ENCODE assay signal across 26 cellular contexts in genomic region chr21:17597680-17598079, GRCh38. TPM values are rescaled to one million over a fixed set of nuclear protein-coding genes. Genes with fewer than 3 reads are reported as not detected.
DNase-seq lines count a peak whose midpoint lies in the region; ATAC-seq, FAIRE-seq and TF ChIP-seq lines count a peak whose summit lies in the region.
"Had no signal": no experiment of that assay in that cellular context is flagged by ENCODE, and none has a peak within 500 bp of the region (broad histone marks: within the 10 kb centered on the region; RNA-seq: fewer than 3 reads in every experiment).

No MANE protein-coding gene starts in this region.

- H3K4me1 ChIP-seq in CD4-positive, CD25-positive, alpha-beta regulatory T cell (ENCODE audit: control insufficient read depth, insufficient read depth, low read length, poor library complexity, severe bottlenecking): peaks cover 10% of the 10 kb centered on the region
- H3K4me1 ChIP-seq in GM12878 (ENCODE audit: control insufficient read depth, insufficient read depth, low read length): peaks cover 5% of the 10 kb centered on the region; the same call in 1 of the 2 replicates
- no peaks in the 10 kb centered on the region for H3K4me1 ChIP-seq in vagina
- no peaks in the 10 kb centered on the region for H3K4me1 ChIP-seq in stomach
- H3K4me1 ChIP-seq: A549 had no signal

- H3K4me2 ChIP-seq in GM12878 (ENCODE audit: control insufficient read depth, insufficient read depth): peak overlapping the region; percentile 22
- H3K4me2 ChIP-seq: A549, PC-9 had no signal

- POLR2A ChIA-PET in GM12878 (lab: Charles Lee): no interaction called here

- intact Hi-C loops in GM12878 (cut with micrococcal nuclease; ENCODE audit: unreplicated experiment): no loop called here
- intact Hi-C loops in vagina (cut with DNase I): loop anchor here (10.0 kb wide), 1 partner anchor 213 kb away; no protein-coding TSS in a partner anchor
- intact Hi-C loops in stomach (cut with DNase I; ENCODE audit: low total_unique reads): no loop called here

- H3K9ac ChIP-seq in GM12878 (ENCODE audit: control insufficient read depth, insufficient read depth, low read length): no peak overlapping the region

- no peak for ATAC-seq in CD4-positive, CD25-positive, alpha-beta regulatory T cell (ENCODE audit: low read depth in 2 of 2)
- ATAC-seq in GM21529 (IDR thresholded peaks at IDR 0.05; ENCODE audit: unreplicated experiment) (peak; percentile 35), HG03039 (IDR thresholded peaks at IDR 0.05; ENCODE audit: unreplicated experiment) (peak; percentile 50), GM12878 (no peak)
- ATAC-seq: A549 had no signal

- H3K79me2 ChIP-seq in GM12878 (ENCODE audit: control insufficient read depth, insufficient read depth, low read length): no peaks in the 10 kb centered on the region; the same call in 1 of the 2 replicates

- peak overlapping the region; percentile 45 for H3K27ac ChIP-seq in CD4-positive, CD25-positive, alpha-beta regulatory T cell (ENCODE audit: insufficient read depth, low read length, poor library complexity, severe bottlenecking)
- H3K27ac ChIP-seq in GM12878 (ENCODE audit: control insufficient read depth, insufficient read depth): peak overlapping the region; percentile 24; the same call in 1 of the 2 replicates
- no peak overlapping the region for H3K27ac ChIP-seq in vagina
- no peak overlapping the region for H3K27ac ChIP-seq in stomach
- H3K27ac ChIP-seq: A549, HL-60, PC-9, RWPE1 had no signal

- SMC1A ChIA-PET in GM12878 (lab: Charles Lee; ENCODE audit: uncharacterized antibody, unreplicated experiment): interaction anchor here (1.0 to 6.8 kb wide), 3 partner anchors 10 to 13 kb away, joined by 4 to 41 read pairs (median 6); no protein-coding TSS in a partner anchor

- H3K36me3 Mint-ChIP-seq in CD4-positive, CD25-positive, alpha-beta regulatory T cell: peaks cover 42% of the 10 kb centered on the region

- RAD21 ChIA-PET in GM12878 (lab: Charles Lee; ENCODE audit: unreplicated experiment): interaction anchor here (1.5 to 2.0 kb wide), 3 partner anchors 12 to 15 kb away, joined by 3 to 6 read pairs (median 4); no protein-coding TSS in a partner anchor

- in situ Hi-C loops in GM12878 (cut with MboI): no loop called here

- H3K36me3 ChIP-seq in CD4-positive, CD25-positive, alpha-beta regulatory T cell (ENCODE audit: control insufficient read depth, insufficient read depth, low read length): peaks cover 55% of the 10 kb centered on the region
- H3K36me3 ChIP-seq in GM12878 (ENCODE audit: control insufficient read depth in 2 of 2, insufficient read depth in 2 of 2, low read length in 1 of 2) (peaks cover 1 to 9% of the 10 kb centered on the region in 2 experiments; a peak in 3 of 4 replicates), vagina (peaks cover 3 to 48% of the 10 kb centered on the region in 2 donors), stomach (peaks cover 19 to 96% (median 83%) of the 10 kb centered on the region in 4 donors)

- H3K4me3 ChIP-seq in CD4-positive, CD25-positive, alpha-beta regulatory T cell (ENCODE audit: low read depth, low read length): peak overlapping the region; percentile 90
- H3K4me3 ChIP-seq in GM12878: no peak overlapping the region
- H3K4me3 ChIP-seq in vagina: no peak overlapping the region
- H3K4me3 ChIP-seq in stomach: no peak overlapping the region
- H3K4me3 ChIP-seq: A549, PC-9, SK-N-MC had no signal

- no peak for DNase-seq in CD4-positive, CD25-positive, alpha-beta regulatory T cell
- DNase-seq in GM12878 (ENCODE audit: low read depth, low spot score) (no peak), SKM-1 treated with dmso at 0.1 percent for 144 hours (lab: John Stamatoyannopoulos, UW; ENCODE audit: unreplicated experiment) (no peak), vagina (ENCODE audit: extremely low spot score in 2 of 2) (no peak), stomach (no peak)
- DNase-seq in activated CD8-positive, alpha-beta memory T cell treated with anti-CD3 and anti-CD28 coated beads, Interleukin-2, amount 50 U/mL, for 4 hours: no peak
- DNase-seq: DMS53, H7, KBM-7, NCI-H1092, NCI-H1436, NCI-H187 treated with DMSO at 0.1 percent for 48 hours, NCI-H226, NCI-H510A treated with DMSO at 0.1 percent for 48 hours, NCI-H748 treated with DMSO at 0.1 percent for 48 hours, PC-9, SHP77 treated with DMSO at 0.1 percent for 48 hours had no signal

- no peaks in the 10 kb centered on the region for H3K9me3 ChIP-seq in CD4-positive, CD25-positive, alpha-beta regulatory T cell (ENCODE audit: control insufficient read depth in 2 of 2, low read length in 2 of 2)
- H3K9me3 ChIP-seq in GM12878 (replicated peaks; ENCODE audit: control insufficient read depth, insufficient read depth, low read length): no peaks in the 10 kb centered on the region
- H3K9me3 ChIP-seq in vagina: no peaks in the 10 kb centered on the region
- H3K9me3 ChIP-seq in stomach: no peaks in the 10 kb centered on the region
- H3K9me3 ChIP-seq: A549 had no signal

- TF ChIP-seq POLR2A in GM12878 (IDR thresholded peaks at IDR 0.05; ENCODE audit: low read depth, low read length) (no peak), vagina (IDR thresholded peaks at IDR 0.05) (no peak), stomach (IDR thresholded peaks at IDR 0.05) (no peak)

- no peak for TF ChIP-seq CTCF in GM12878 (IDR thresholded peaks at IDR 0.05 in 2 of 3, conservative IDR thresholded peaks at IDR 0.05 in 1 of 3; ENCODE audit: control insufficient read depth in 2 of 3, extremely low read depth in 1 of 3, insufficient read depth in 1 of 3, low read depth in 3 of 3, low read length in 3 of 3)
- TF ChIP-seq CTCF in vagina (IDR thresholded peaks at IDR 0.05): no peak
- no peak for TF ChIP-seq CTCF in stomach (IDR thresholded peaks at IDR 0.05)

- no peaks in the 10 kb centered on the region for H3K27me3 ChIP-seq in CD4-positive, CD25-positive, alpha-beta regulatory T cell (ENCODE audit: control insufficient read depth, insufficient read depth, low read length)
- H3K27me3 ChIP-seq in GM12878 (replicated peaks in 1 of 2; ENCODE audit: control insufficient read depth in 2 of 2, insufficient read depth in 2 of 2, low read length in 1 of 2): no peaks in the 10 kb centered on the region
- H3K27me3 ChIP-seq in vagina: no peaks in the 10 kb centered on the region
- no peaks in the 10 kb centered on the region for H3K27me3 ChIP-seq in stomach

- CTCF ChIA-PET in GM12878 (lab: Yijun Ruan, JAX): interaction anchor here (0.9 to 1.8 kb wide), 4 partner anchors 13 to 212 kb away, joined by 3 to 17 read pairs (median 4); no protein-coding TSS in a partner anchor

- no peak overlapping the region for H2AFZ ChIP-seq in GM12878 (ENCODE audit: control insufficient read depth, low read depth, low read length)
- H2AFZ ChIP-seq: PC-9 had no signal

- no peak for TF ChIP-seq EP300 in GM12878 (IDR thresholded peaks at IDR 0.05; ENCODE audit: borderline replicate concordance in 1 of 2, control insufficient read depth in 1 of 2, low read depth in 2 of 2, low read length in 2 of 2)
- TF ChIP-seq EP300 in stomach (IDR thresholded peaks at IDR 0.05): no peak

- WGBS in GM12878 (ENCODE audit: insufficient coverage, insufficient replicate concordance, low lambda C conversion rate, missing lambda C conversion rate): 4% methylated on average over 1 of the region's 1 CpG
- 52 to 72% (median 62%) methylated on average over 1 of the region's 1 CpG for WGBS in stomach, 5 donors

- no peaks in the 10 kb centered on the region for H3K9me3 Mint-ChIP-seq in CD4-positive, CD25-positive, alpha-beta regulatory T cell
- H3K9me3 Mint-ChIP-seq: CD14-positive monocyte had no signal

- H3K27me3 Mint-ChIP-seq in CD4-positive, CD25-positive, alpha-beta regulatory T cell: no peaks in the 10 kb centered on the region
- H3K27me3 Mint-ChIP-seq: B cell had no signal

- peak overlapping the region in 3 of 4 donors; percentile 19 to 79 (median 65) for H3K4me3 Mint-ChIP-seq in CD4-positive, CD25-positive, alpha-beta regulatory T cell
- H3K4me3 Mint-ChIP-seq: B cell, CD14-positive monocyte had no signal

- H3K4me1 Mint-ChIP-seq in CD4-positive, CD25-positive, alpha-beta regulatory T cell: peaks cover 18 to 37% (median 30%) of the 10 kb centered on the region in 4 donors
- H3K4me1 Mint-ChIP-seq: CD14-positive monocyte had no signal

- peak overlapping the region in 1 of 3 donors; percentile 44 for H3K27ac Mint-ChIP-seq in CD4-positive, CD25-positive, alpha-beta regulatory T cell
- H3K27ac Mint-ChIP-seq: B cell, CD14-positive monocyte had no signal

- no peaks in the 10 kb centered on the region; the same call in 1 of the 2 replicates for H4K20me1 ChIP-seq in GM12878 (ENCODE audit: control insufficient read depth, insufficient read depth)

- TF ChIP-seq RAD21 in GM12878 (IDR thresholded peaks at IDR 0.05; ENCODE audit: insufficient read depth, low read depth, low read length): no peak

- FAIRE-seq in GM12878 (lab: Jason Lieb, UNC): peak; percentile 76
- FAIRE-seq: A549, D721Med had no signal

- no TSS peak for BruUV-seq in GM12878 (replicated peaks; lab: Mats Ljungman, UMichigan)

TF ChIP-seq in GM12878, 131 proteins besides CTCF, POLR2A, EP300 and RAD21 (continues in another document):
- TF ChIP-seq RUNX3 (IDR thresholded peaks at IDR 0.05; ENCODE audit: low read length): peak; percentile 37; the same call in 1 of the 2 replicates
- 0 out of 2 replicates have a peak, but pooled peaks have one; percentile 47 for TF ChIP-seq MEF2A (IDR thresholded peaks at IDR 0.05; ENCODE audit: insufficient read depth, low read depth, low read length)
- no peak for TF ChIP-seq POLR2AphosphoS5 (IDR thresholded peaks at IDR 0.05; ENCODE audit: low read length)

RNA-seq across cellular contexts. Expression of gene BTG3, which starts 15.0 kb away (rescaled TPM):
- total RNA-seq in CD4-positive, CD25-positive, alpha-beta regulatory T cell: 137 TPM
- polyA plus RNA-seq in CD4-positive, CD25-positive, alpha-beta regulatory T cell: 10 to 100 TPM; 17.3 to 28.1 (median 18.9) TPM
- total RNA-seq in GM12878 (2013; cell fraction: nucleolus; rRNA removed): 50.1 and 56.6 TPM in 2 replicates
- total RNA-seq in GM12878 (2014; rRNA removed) (23.3 and 32.7 TPM in 2 replicates), GM12878 (2014; rRNA removed; fragmentation: Illumina TruSeq; extraction: Trizol) (30.8 and 31.7 TPM in 2 replicates), GM12878 (2021) (27.7 and 28.6 TPM in 2 replicates), vagina (70.0 TPM), stomach (100 to 1,000 TPM in 1 of 5 donors, 10 to 100 TPM in 4; 15.2 to 110 (median 37.8) TPM)
- polyA plus RNA-seq in GM12878 (2011; ENCODE audit: low read depth): 13.5 TPM
- polyA plus RNA-seq in GM12878 (2011; rRNA removed) (74.4 and 102 TPM in 2 replicates), GM12878 (2014; fragmentation: Illumina TruSeq; extraction: Trizol) (37.9 and 49.3 TPM in 2 replicates), GM12878 (2014; fragmentation: Nextera tagmentation; extraction: Ambion mirVana) (10 to 100 TPM; 15.7 to 26.3 TPM), GM12878 (2014; rRNA removed) (24.9 and 39.9 TPM in 2 replicates), GM12878 (2016; fragmentation: Nextera tagmentation; extraction: Ambion mirVana) (10 to 100 TPM; 47.5 to 49.9 TPM), stomach (10 to 100 TPM; 23.5 to 28.7 (median 26.6) TPM)
- 32.5 and 40.9 TPM in 2 replicates for polyA plus RNA-seq in GM12878 (2011; cell fraction: cytosol; rRNA removed)
- polyA plus RNA-seq in GM12878 (2011; cell fraction: nucleus; rRNA removed): 33.0 and 34.4 TPM in 2 replicates
- polyA plus RNA-seq in GM12878 (2012): 20.5 and 29.4 TPM in 2 replicates
- 21.1 and 21.6 TPM in 2 replicates for polyA minus RNA-seq in GM12878 (2011; rRNA and poly(A)+ RNA removed)
- 11.8 and 13.4 TPM in 2 replicates for polyA minus RNA-seq in GM12878 (2011; cell fraction: cytosol; rRNA and poly(A)+ RNA removed)
- 34.6 and 51.2 TPM in 2 replicates for polyA minus RNA-seq in GM12878 (2011; cell fraction: nucleus; rRNA and poly(A)+ RNA removed)

Comparison
In these comparisons a context has a peak if more than half of its experiments do, and no peak if none do; other contexts are left out.
1. ATAC-seq: peak in GM21529 (single experiment) and HG03039 (single experiment); none in CD4-positive, CD25-positive, alpha-beta regulatory T cell (0 of 2) and GM12878 (single experiment).
2. H3K27ac ChIP-seq: peak in CD4-positive, CD25-positive, alpha-beta regulatory T cell (single experiment) and GM12878 (single experiment); none in vagina (single experiment) and stomach (0 of 5).